ENCODE assay signal across 2 cellular contexts in the genomic region with DNA sequence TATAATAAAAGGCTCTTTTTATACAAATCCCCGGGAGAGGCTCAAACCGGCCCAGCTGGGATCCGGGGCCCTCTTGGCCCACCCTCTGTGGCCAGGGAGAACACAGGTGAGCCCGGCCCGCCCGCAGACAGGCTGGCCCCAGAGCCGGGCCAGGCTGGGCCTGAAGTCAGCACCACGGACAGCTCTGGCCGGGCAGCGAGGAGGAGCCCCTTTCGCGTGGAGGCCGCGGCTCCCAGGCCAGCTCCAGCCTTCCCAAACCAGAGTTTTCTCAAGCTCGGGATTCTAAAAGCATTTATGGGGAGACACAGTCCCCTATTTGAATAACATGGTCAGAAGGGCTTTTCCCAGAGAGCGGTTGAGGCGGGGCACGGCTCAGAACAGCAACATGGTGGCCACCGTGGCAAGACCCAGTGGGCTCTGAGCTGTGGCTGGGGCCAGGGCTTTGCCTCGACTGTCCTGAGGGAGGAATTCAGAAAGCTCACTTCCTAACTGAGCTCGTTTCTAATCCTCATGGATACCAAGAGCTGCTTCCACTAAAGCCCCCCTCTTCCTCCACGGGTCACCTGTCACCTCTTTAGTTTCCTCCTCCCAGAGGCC.
A peak's percentile ranks its signal among the peaks of the same experiment; 100 is the strongest.
TF ChIP-seq lines count a peak whose summit lies in the region.

No MANE protein-coding gene starts in this region.

TF ChIP-seq in A549, 52 proteins besides CTCF, POLR2A, EP300 and RAD21:
- TF ChIP-seq, protein P1, sequence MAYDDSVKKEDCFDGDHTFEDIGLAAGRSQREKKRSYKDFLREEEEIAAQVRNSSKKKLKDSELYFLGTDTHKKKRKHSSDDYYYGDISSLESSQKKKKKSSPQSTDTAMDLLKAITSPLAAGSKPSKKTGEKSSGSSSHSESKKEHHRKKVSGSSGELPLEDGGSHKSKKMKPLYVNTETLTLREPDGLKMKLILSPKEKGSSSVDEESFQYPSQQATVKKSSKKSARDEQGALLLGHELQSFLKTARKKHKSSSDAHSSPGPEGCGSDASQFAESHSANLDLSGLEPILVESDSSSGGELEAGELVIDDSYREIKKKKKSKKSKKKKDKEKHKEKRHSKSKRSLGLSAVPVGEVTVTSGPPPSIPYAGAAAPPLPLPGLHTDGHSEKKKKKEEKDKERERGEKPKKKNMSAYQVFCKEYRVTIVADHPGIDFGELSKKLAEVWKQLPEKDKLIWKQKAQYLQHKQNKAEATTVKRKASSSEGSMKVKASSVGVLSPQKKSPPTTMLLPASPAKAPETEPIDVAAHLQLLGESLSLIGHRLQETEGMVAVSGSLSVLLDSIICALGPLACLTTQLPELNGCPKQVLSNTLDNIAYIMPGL (CRISPR knock-in tag; IDR thresholded peaks at IDR 0.05; ENCODE audit: borderline replicate concordance): no peak
- TF ChIP-seq, protein P2, sequence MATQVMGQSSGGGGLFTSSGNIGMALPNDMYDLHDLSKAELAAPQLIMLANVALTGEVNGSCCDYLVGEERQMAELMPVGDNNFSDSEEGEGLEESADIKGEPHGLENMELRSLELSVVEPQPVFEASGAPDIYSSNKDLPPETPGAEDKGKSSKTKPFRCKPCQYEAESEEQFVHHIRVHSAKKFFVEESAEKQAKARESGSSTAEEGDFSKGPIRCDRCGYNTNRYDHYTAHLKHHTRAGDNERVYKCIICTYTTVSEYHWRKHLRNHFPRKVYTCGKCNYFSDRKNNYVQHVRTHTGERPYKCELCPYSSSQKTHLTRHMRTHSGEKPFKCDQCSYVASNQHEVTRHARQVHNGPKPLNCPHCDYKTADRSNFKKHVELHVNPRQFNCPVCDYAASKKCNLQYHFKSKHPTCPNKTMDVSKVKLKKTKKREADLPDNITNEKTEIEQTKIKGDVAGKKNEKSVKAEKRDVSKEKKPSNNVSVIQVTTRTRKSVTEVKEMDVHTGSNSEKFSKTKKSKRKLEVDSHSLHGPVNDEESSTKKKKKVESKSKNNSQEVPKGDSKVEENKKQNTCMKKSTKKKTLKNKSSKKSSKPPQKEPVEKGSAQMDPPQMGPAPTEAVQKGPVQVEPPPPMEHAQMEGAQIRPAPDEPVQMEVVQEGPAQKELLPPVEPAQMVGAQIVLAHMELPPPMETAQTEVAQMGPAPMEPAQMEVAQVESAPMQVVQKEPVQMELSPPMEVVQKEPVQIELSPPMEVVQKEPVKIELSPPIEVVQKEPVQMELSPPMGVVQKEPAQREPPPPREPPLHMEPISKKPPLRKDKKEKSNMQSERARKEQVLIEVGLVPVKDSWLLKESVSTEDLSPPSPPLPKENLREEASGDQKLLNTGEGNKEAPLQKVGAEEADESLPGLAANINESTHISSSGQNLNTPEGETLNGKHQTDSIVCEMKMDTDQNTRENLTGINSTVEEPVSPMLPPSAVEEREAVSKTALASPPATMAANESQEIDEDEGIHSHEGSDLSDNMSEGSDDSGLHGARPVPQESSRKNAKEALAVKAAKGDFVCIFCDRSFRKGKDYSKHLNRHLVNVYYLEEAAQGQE (IDR thresholded peaks at IDR 0.05): peak; percentile 87

TF ChIP-seq in HCT116, 20 proteins besides CTCF, POLR2A, EP300 and RAD21:
- TF ChIP-seq, protein P2 (IDR thresholded peaks at IDR 0.05; ENCODE audit: low read depth): peak; percentile 73
- TF ChIP-seq ZNF274 (IDR thresholded peaks at IDR 0.05; ENCODE audit: low read depth, low read length): no peak
TF ChIP-seq in HCT116: peak in this region for 1.
